1 cellular context compared by ENCODE assay signal in genomic region chr12:53441040-53441833, GRCh38.
TF ChIP-seq lines count a peak whose summit lies in the region.

PRR13 (plus strand) TSS chr12:53441734; CDS start chr12:53442715, 981 bp downstream.

TF ChIP-seq in HEK293, 187 proteins besides CTCF, POLR2A, EP300 and RAD21 (continued from another document and continues in another):
- peak; percentile 48; the same call in 1 of the 2 replicates for TF ChIP-seq ZBTB44 (tag by site-specific recombination; IDR thresholded peaks at IDR 0.05)
- TF ChIP-seq SP7 (tag by site-specific recombination; IDR thresholded peaks at IDR 0.05), result peak; percentile 50; the same call in 1 of the 2 replicates
- TF ChIP-seq ZNF426 (tag by site-specific recombination; IDR thresholded peaks at IDR 0.05), result no peak
- TF ChIP-seq ZNF2 (tag by site-specific recombination; IDR thresholded peaks at IDR 0.05), result no peak; the same call in 1 of the 2 replicates
- no peak for TF ChIP-seq ZNF155 (tag by site-specific recombination; IDR thresholded peaks at IDR 0.05)
- no peak for TF ChIP-seq ZNF311 (tag by site-specific recombination; IDR thresholded peaks at IDR 0.05; ENCODE audit: borderline replicate concordance)
- no peak for TF ChIP-seq GLIS2 (tag by site-specific recombination; IDR thresholded peaks at IDR 0.05)
- 0 out of 2 replicates have a peak, but pooled peaks have one; percentile 35 for TF ChIP-seq ZNF677 (tag by site-specific recombination; IDR thresholded peaks at IDR 0.05)
- TF ChIP-seq SP3 (tag by site-specific recombination; IDR thresholded peaks at IDR 0.05), result peak; percentile 65
- no peak for TF ChIP-seq ZSCAN4 (tag by site-specific recombination; IDR thresholded peaks at IDR 0.05)
- 0 out of 2 replicates have a peak, but pooled peaks have one; percentile 17 for TF ChIP-seq PRDM1 (tag by site-specific recombination; IDR thresholded peaks at IDR 0.05)
- TF ChIP-seq ZNF16 (tag by site-specific recombination; IDR thresholded peaks at IDR 0.05; ENCODE audit: low read depth), result no peak
- peak; percentile 59; the same call in 1 of the 2 replicates for TF ChIP-seq PRDM4 (tag by site-specific recombination; IDR thresholded peaks at IDR 0.05)
- no peak for TF ChIP-seq ZSCAN16 (tag by site-specific recombination; IDR thresholded peaks at IDR 0.05)
- TF ChIP-seq ZBTB48 (tag by site-specific recombination; IDR thresholded peaks at IDR 0.05), result peak; percentile 55; the same call in 1 of the 2 replicates
- no peak for TF ChIP-seq ZNF132 (tag by site-specific recombination; IDR thresholded peaks at IDR 0.05; ENCODE audit: borderline replicate concordance)
- TF ChIP-seq ZNF585B (tag by site-specific recombination; IDR thresholded peaks at IDR 0.05), result no peak
- no peak for TF ChIP-seq ZBTB8A (tag by site-specific recombination; IDR thresholded peaks at IDR 0.05)
- TF ChIP-seq ZBTB10 (tag by site-specific recombination; IDR thresholded peaks at IDR 0.05), result no peak
- peak; percentile 78 for TF ChIP-seq PRDM10 (tag by site-specific recombination; IDR thresholded peaks at IDR 0.05)
- TF ChIP-seq ZNF148 (tag by site-specific recombination; IDR thresholded peaks at IDR 0.05; ENCODE audit: borderline replicate concordance), result no peak
- TF ChIP-seq ZNF416 (tag by site-specific recombination; IDR thresholded peaks at IDR 0.05), result no peak
- TF ChIP-seq ZNF391 (tag by site-specific recombination; IDR thresholded peaks at IDR 0.05; ENCODE audit: borderline replicate concordance, low read depth), result no peak
- TF ChIP-seq ZNF341 (tag by site-specific recombination; IDR thresholded peaks at IDR 0.05; ENCODE audit: low read depth), result peak; percentile 70
- no peak for TF ChIP-seq ZNF398 (tag by site-specific recombination; IDR thresholded peaks at IDR 0.05)
- TF ChIP-seq ZBTB21 (tag by site-specific recombination; IDR thresholded peaks at IDR 0.05), result no peak
- no peak for TF ChIP-seq ZNF639 (tag by site-specific recombination; IDR thresholded peaks at IDR 0.05)
- peak; percentile 64 for TF ChIP-seq ZNF324 (tag by site-specific recombination; IDR thresholded peaks at IDR 0.05)
- TF ChIP-seq ZNF114 (tag by site-specific recombination; IDR thresholded peaks at IDR 0.05), result no peak
- no peak for TF ChIP-seq ZNF645 (tag by site-specific recombination; IDR thresholded peaks at IDR 0.05)
- TF ChIP-seq ZNF510 (tag by site-specific recombination; IDR thresholded peaks at IDR 0.05; ENCODE audit: insufficient replicate concordance), result no peak
- TF ChIP-seq GLI2 (tag by site-specific recombination; IDR thresholded peaks at IDR 0.05; ENCODE audit: borderline replicate concordance, low read depth), result no peak
- TF ChIP-seq ZFHX2 (tag by site-specific recombination; conservative IDR thresholded peaks at IDR 0.05), result no peak
- TF ChIP-seq ZNF701 (tag by site-specific recombination; IDR thresholded peaks at IDR 0.05), result no peak
- TF ChIP-seq MEIS1 (CRISPR knock-in tag; IDR thresholded peaks at IDR 0.05; ENCODE audit: borderline replicate concordance), result no peak
- TF ChIP-seq ZNF335 (tag by site-specific recombination; conservative IDR thresholded peaks at IDR 0.05), result no peak; the same call in none of the 2 replicates
- no peak for TF ChIP-seq ZNF785 (tag by site-specific recombination; IDR thresholded peaks at IDR 0.05)
- TF ChIP-seq ZNF473 (tag by site-specific recombination; IDR thresholded peaks at IDR 0.05), result no peak
- TF ChIP-seq ZNF174 (tag by site-specific recombination; IDR thresholded peaks at IDR 0.05), result no peak
- TF ChIP-seq HOXC10 (CRISPR knock-in tag; IDR thresholded peaks at IDR 0.05), result no peak
- TF ChIP-seq ZSCAN30 (tag by site-specific recombination; IDR thresholded peaks at IDR 0.05), result 0 out of 2 replicates have a peak, but pooled peaks have one; percentile 60
- TF ChIP-seq ZNF274 (IDR thresholded peaks at IDR 0.05; ENCODE audit: low read length), result no peak
- TF ChIP-seq ZNF274 (tag by site-specific recombination; IDR thresholded peaks at IDR 0.05; ENCODE audit: borderline replicate concordance), result no peak
- TF ChIP-seq GFI1B (tag by site-specific recombination; IDR thresholded peaks at IDR 0.05), result no peak
